16 cellular contexts compared by ENCODE assay signal in genomic region chr7:36175872-36176271, GRCh38. TPM values are rescaled to one million over a fixed set of nuclear protein-coding genes. Genes with fewer than 3 reads are reported as not detected.
DNase-seq lines count a peak whose midpoint lies in the region; ATAC-seq, FAIRE-seq and TF ChIP-seq lines count a peak whose summit lies in the region.
"Had no signal": no experiment of that assay in that cellular context is flagged by ENCODE, and none has a peak within 500 bp of the region (broad histone marks: within the 10 kb centered on the region; RNA-seq: fewer than 3 reads in every experiment).

No MANE protein-coding gene starts in this region.

- intact Hi-C loops in Right ventricle myocardium inferior (cut with DNase I): no loop called here

- H3K9me3 ChIP-seq in right atrium auricular region (no peaks in the 10 kb centered on the region), gastroesophageal sphincter (no peaks in the 10 kb centered on the region), neutrophil (no peaks in the 10 kb centered on the region)
- H3K9me3 ChIP-seq: pancreas had no signal

- ATAC-seq in Right ventricle myocardium inferior: peak; percentile 78
- ATAC-seq in gastroesophageal sphincter: peak; percentile 71

- TF ChIP-seq CTCF in right atrium auricular region (IDR thresholded peaks at IDR 0.05): no peak
- TF ChIP-seq CTCF in gastroesophageal sphincter (IDR thresholded peaks at IDR 0.05): no peak
- no peak for TF ChIP-seq CTCF in neutrophil (IDR thresholded peaks at IDR 0.05)
- TF ChIP-seq CTCF in D721Med (IDR thresholded peaks at IDR 0.05; ENCODE audit: insufficient read depth, missing control alignments): no peak
- TF ChIP-seq CTCF in GM10248 (IDR thresholded peaks at IDR 0.05; ENCODE audit: control extremely low read depth, extremely low read depth, low read depth, missing control alignments): no peak

- H3K4me3 ChIP-seq in right atrium auricular region (no peak overlapping the region), gastroesophageal sphincter (no peak overlapping the region), neutrophil (ENCODE audit: low read depth in 1 of 2, low read length in 1 of 2) (peak overlapping the region; percentile 37 to 46)
- H3K4me3 ChIP-seq: pancreas had no signal

- DNase-seq in Right ventricle myocardium inferior (ENCODE audit: missing footprints): peak; percentile 79
- DNase-seq in right atrium auricular region (ENCODE audit: low spot score): no peak
- no peak for DNase-seq in D721Med (ENCODE audit: insufficient read length, low spot score)
- no peak for DNase-seq in NK-92 treated with Interleukin-12 subunit alpha and Interleukin-12 subunit beta, amount 100 ng/mL, for 24 hours (lab: John Stamatoyannopoulos, UW)
- no peak for DNase-seq in GM10248 (ENCODE audit: extremely low spot score)
- DNase-seq in mesenteric fat pad (ENCODE audit: low spot score): no peak
- DNase-seq: activated CD8-positive, alpha-beta memory T cell treated with anti-CD3 and anti-CD28 coated beads for 24 hours; activated naive CD8-positive, alpha-beta T cell treated with anti-CD3 and anti-CD28 coated beads for 36 hours; DMS153; NCI-H1930; pancreas had no signal

- H3K36me3 ChIP-seq in right atrium auricular region (no peaks in the 10 kb centered on the region), gastroesophageal sphincter (no peaks in the 10 kb centered on the region), neutrophil (no peaks in the 10 kb centered on the region)
- H3K36me3 ChIP-seq: pancreas had no signal

- no peak for TF ChIP-seq EP300 in gastroesophageal sphincter (IDR thresholded peaks at IDR 0.05)

- TF ChIP-seq POLR2A in gastroesophageal sphincter (IDR thresholded peaks at IDR 0.05): no peak

- H3K27ac ChIP-seq in right atrium auricular region (peak overlapping the region in 1 of 2 donors; percentile 13), gastroesophageal sphincter (peak overlapping the region in 3 of 4 donors; percentile 32 to 71 (median 37)), neutrophil (peak overlapping the region; percentile 87)
- H3K27ac ChIP-seq: pancreas had no signal

- POLR2A ChIA-PET in GM10248 (lab: Yijun Ruan, JAX): no interaction called here

- H3K27me3 ChIP-seq in right atrium auricular region (no peaks in the 10 kb centered on the region), gastroesophageal sphincter (no peaks in the 10 kb centered on the region), neutrophil (no peaks in the 10 kb centered on the region)
- H3K27me3 ChIP-seq: pancreas had no signal

- no CpG with 5 or more reads among the region's 7 CpGs for WGBS in gastroesophageal sphincter (ENCODE audit: low coverage in 1 of 2), 2 donors

- H3K4me1 ChIP-seq in right atrium auricular region: peaks cover 0 to 9% of the 10 kb centered on the region in 2 donors
- H3K4me1 ChIP-seq in gastroesophageal sphincter: peaks cover 0 to 55% (median 0%) of the 10 kb centered on the region in 3 donors
- peaks cover 69 to 76% of the 10 kb centered on the region in 2 experiments for H3K4me1 ChIP-seq in neutrophil (ENCODE audit: control insufficient read depth in 1 of 2, insufficient read depth in 1 of 2, low read depth in 1 of 2, low read length in 1 of 2)
- H3K4me1 ChIP-seq: pancreas had no signal

- CTCF ChIA-PET in GM10248 (lab: Yijun Ruan, JAX): no interaction called here

- FAIRE-seq in D721Med (lab: Jason Lieb, UNC): no peak
- FAIRE-seq: A204.1, GM12892, H54, pancreas had no signal

RNA-seq across cellular contexts. Expression of gene EEPD1, which starts 22.8 kb away (rescaled TPM):
- total RNA-seq in Right ventricle myocardium inferior: 11.5 TPM
- 1 to 10 TPM; 4.0 to 6.8 TPM for total RNA-seq in right atrium auricular region
- total RNA-seq in gastroesophageal sphincter: 10 to 100 TPM; 12.4 to 36.2 (median 20.4) TPM
- total RNA-seq in mesenteric fat pad: 18.5 TPM

Comparison
In these comparisons a context has a peak if more than half of its experiments do, and no peak if none do; other contexts are left out.
1. H3K4me3 ChIP-seq: peak in neutrophil (2 of 2); none in right atrium auricular region (0 of 2) and gastroesophageal sphincter (0 of 2).